18 cellular contexts compared by ENCODE assay signal in genomic region chr20:53613748-53614147, GRCh38. TPM values are rescaled to one million over a fixed set of nuclear protein-coding genes. Genes with fewer than 3 reads are reported as not detected.
DNase-seq lines count a peak whose midpoint lies in the region; ATAC-seq, FAIRE-seq and TF ChIP-seq lines count a peak whose summit lies in the region.
"Had no signal": no experiment of that assay in that cellular context is flagged by ENCODE, and none has a peak within 500 bp of the region (broad histone marks: within the 10 kb centered on the region; RNA-seq: fewer than 3 reads in every experiment).

No MANE protein-coding gene starts in this region.

- no peak for DNase-seq in activated T-cell treated with anti-CD3 and anti-CD28 coated beads, Interleukin-2, amount 50 U/mL, for 72 hours
- no peak for DNase-seq in activated T-cell treated with anti-CD3 and anti-CD28 coated beads, Interleukin-2, amount 50 U/mL, for 24 hours
- no peak for DNase-seq in PC-9
- peak; percentile 47 for DNase-seq in fibroblast of the aortic adventitia (ENCODE audit: low read depth)
- no peak for DNase-seq in HTR-8/SVneo (ENCODE audit: insufficient read length, low spot score)
- no peak for DNase-seq in activated CD4-positive, CD25-positive, alpha-beta regulatory T cell treated with anti-CD3 and anti-CD28 coated beads, Interleukin-2, amount 50 U/mL, for 72 hours
- DNase-seq in T1000 (lab: John Stamatoyannopoulos, UW) = no peak
- DNase-seq: ACHN; activated B cell treated with CpG ODN at 0.5 μM for 24 hours; activated naive CD8-positive, alpha-beta T cell treated with anti-CD3 and anti-CD28 coated beads, Interleukin-2, amount 10 ng/mL, durations not matched to agents 7 days and 5 days; GDM1; KG1; stimulated activated CD4-positive, alpha-beta T cell treated with anti-CD3 and anti-CD28 coated beads, Interleukin-2, amount 100 ng/mL, for 48 hours had no signal

- no peaks in the 10 kb centered on the region for H4K20me1 ChIP-seq in PC-9 (ENCODE audit: insufficient read depth)

- peak overlapping the region; percentile 50 for H3K27ac Mint-ChIP-seq in activated T-cell treated with anti-CD3 and anti-CD28 coated beads, Interleukin-2, amount 50 U/mL, for 72 hours
- H3K27ac Mint-ChIP-seq in activated T-cell treated with anti-CD3 and anti-CD28 coated beads, Interleukin-2, amount 50 U/mL, for 24 hours = no peak overlapping the region
- H3K27ac Mint-ChIP-seq: activated B cell treated with CpG ODN at 0.5 μM for 24 hours; activated naive CD8-positive, alpha-beta T cell treated with anti-CD3 and anti-CD28 coated beads, Interleukin-2, amount 10 ng/mL, durations not matched to agents 7 days and 5 days; type B pancreatic cell had no signal

- no peak for ATAC-seq in activated T-cell treated with anti-CD3 and anti-CD28 coated beads, Interleukin-2, amount 50 U/mL, for 72 hours (replicated peaks in 1 of 2)
- ATAC-seq in HG03521 (IDR thresholded peaks at IDR 0.05; ENCODE audit: unreplicated experiment) = no peak

- no peak overlapping the region for H3K4me2 ChIP-seq in PC-9

- H3K36me3 ChIP-seq in PC-9 (ENCODE audit: low read depth) = no peaks in the 10 kb centered on the region
- H3K36me3 ChIP-seq: right atrium auricular region had no signal

- no peak overlapping the region for H3K4me3 ChIP-seq in PC-9
- no peak overlapping the region for H3K4me3 ChIP-seq in fibroblast of the aortic adventitia (ENCODE audit: low read depth, low read length)
- H3K4me3 ChIP-seq: right atrium auricular region had no signal

- TF ChIP-seq CTCF in PC-9 (conservative IDR thresholded peaks at IDR 0.05) = no peak
- no peak for TF ChIP-seq CTCF in fibroblast of the aortic adventitia (IDR thresholded peaks at IDR 0.05; ENCODE audit: insufficient read depth, low read length)

- no peaks in the 10 kb centered on the region for H3K9me3 Mint-ChIP-seq in activated T-cell treated with anti-CD3 and anti-CD28 coated beads, Interleukin-2, amount 50 U/mL, for 72 hours
- no peaks in the 10 kb centered on the region for H3K9me3 Mint-ChIP-seq in activated T-cell treated with anti-CD3 and anti-CD28 coated beads, Interleukin-2, amount 50 U/mL, for 24 hours
- H3K9me3 Mint-ChIP-seq: activated B cell treated with CpG ODN at 0.5 μM for 24 hours; activated naive CD8-positive, alpha-beta T cell treated with anti-CD3 and anti-CD28 coated beads, Interleukin-2, amount 10 ng/mL, durations not matched to agents 7 days and 5 days; central memory CD8-positive, alpha-beta T cell; type B pancreatic cell had no signal

- FAIRE-seq in HTR-8/SVneo (lab: Jason Lieb, UNC) = no peak

- H3K27me3 Mint-ChIP-seq in activated T-cell treated with anti-CD3 and anti-CD28 coated beads, Interleukin-2, amount 50 U/mL, for 72 hours (ENCODE audit: low read depth) = no peaks in the 10 kb centered on the region
- no peaks in the 10 kb centered on the region for H3K27me3 Mint-ChIP-seq in activated T-cell treated with anti-CD3 and anti-CD28 coated beads, Interleukin-2, amount 50 U/mL, for 24 hours
- H3K27me3 Mint-ChIP-seq: activated B cell treated with CpG ODN at 0.5 μM for 24 hours; activated naive CD8-positive, alpha-beta T cell treated with anti-CD3 and anti-CD28 coated beads, Interleukin-2, amount 10 ng/mL, durations not matched to agents 7 days and 5 days; central memory CD8-positive, alpha-beta T cell; type B pancreatic cell had no signal

- CTCF ChIA-PET in PC-9 (lab: Charles Lee) = no interaction called here

- H3K36me3 Mint-ChIP-seq in activated T-cell treated with anti-CD3 and anti-CD28 coated beads, Interleukin-2, amount 50 U/mL, for 72 hours (ENCODE audit: insufficient read depth in 2 of 2) = no peaks in the 10 kb centered on the region
- no peaks in the 10 kb centered on the region for H3K36me3 Mint-ChIP-seq in activated T-cell treated with anti-CD3 and anti-CD28 coated beads, Interleukin-2, amount 50 U/mL, for 24 hours (ENCODE audit: low read depth)
- H3K36me3 Mint-ChIP-seq: type B pancreatic cell had no signal

- no peak overlapping the region for H2AFZ ChIP-seq in PC-9

- H3K27me3 ChIP-seq in PC-9 (ENCODE audit: insufficient read depth, low read depth) = no peaks in the 10 kb centered on the region
- H3K27me3 ChIP-seq: right atrium auricular region had no signal

- H3K9me3 ChIP-seq in PC-9 (ENCODE audit: insufficient read depth, low read depth) = no peaks in the 10 kb centered on the region
- H3K9me3 ChIP-seq: Caco-2, right atrium auricular region had no signal

- no peak overlapping the region for H3K4me3 Mint-ChIP-seq in activated T-cell treated with anti-CD3 and anti-CD28 coated beads, Interleukin-2, amount 50 U/mL, for 72 hours
- H3K4me3 Mint-ChIP-seq in activated T-cell treated with anti-CD3 and anti-CD28 coated beads, Interleukin-2, amount 50 U/mL, for 24 hours = no peak overlapping the region
- H3K4me3 Mint-ChIP-seq: activated B cell treated with CpG ODN at 0.5 μM for 24 hours; activated naive CD8-positive, alpha-beta T cell treated with anti-CD3 and anti-CD28 coated beads, Interleukin-2, amount 10 ng/mL, durations not matched to agents 7 days and 5 days; central memory CD8-positive, alpha-beta T cell; type B pancreatic cell had no signal

- no TSS peak for BruUV-seq in PC-9 (replicated peaks; lab: Mats Ljungman, UMichigan)

- H3K4me1 Mint-ChIP-seq in activated T-cell treated with anti-CD3 and anti-CD28 coated beads, Interleukin-2, amount 50 U/mL, for 72 hours (ENCODE audit: low read depth) = peaks cover 28% of the 10 kb centered on the region
- H3K4me1 Mint-ChIP-seq in activated T-cell treated with anti-CD3 and anti-CD28 coated beads, Interleukin-2, amount 50 U/mL, for 24 hours (ENCODE audit: low read depth) = peaks cover 31% of the 10 kb centered on the region

- peaks cover 43% of the 10 kb centered on the region for H3K4me1 ChIP-seq in PC-9 (replicated peaks; ENCODE audit: insufficient read depth)

- intact Hi-C loops in PC-9 (cut with micrococcal nuclease; ENCODE audit: unreplicated experiment) = no loop called here

- H3K9me2 ChIP-seq in PC-9 (ENCODE audit: insufficient read depth) = no peaks in the 10 kb centered on the region

- POLR2A ChIA-PET in PC-9 (lab: Charles Lee; ENCODE audit: unreplicated experiment) = interaction anchor here (0.8 kb wide), 1 partner anchor 29 kb away, joined by 10 read pairs; no protein-coding TSS in a partner anchor

- H3K79me2 ChIP-seq in PC-9 (ENCODE audit: low read depth) = no peaks in the 10 kb centered on the region

- H3K27ac ChIP-seq in PC-9 = peak overlapping the region; percentile 22; the same call in 1 of the 2 replicates
- H3K27ac ChIP-seq: right atrium auricular region had no signal

- peaks cover 16% of the 10 kb centered on the region for H3F3A ChIP-seq in PC-9 (ENCODE audit: insufficient read depth, low read depth)

RNA-seq across cellular contexts. Expression of gene ZNF217, which starts 20.1 kb away (rescaled TPM):
- total RNA-seq in activated T-cell treated with anti-CD3 and anti-CD28 coated beads, Interleukin-2, amount 50 U/mL, for 72 hours = 10 to 100 TPM; 66.4 to 67.2 TPM
- 63.8 and 67.3 TPM in 2 replicates for total RNA-seq in PC-9 (2021)
- total RNA-seq in fibroblast of the aortic adventitia (ENCODE audit: low replicate concordance) = 15.8 and 32.3 TPM in 2 replicates
